ENCODE assay signal across 10 cellular contexts in the genomic region with DNA sequence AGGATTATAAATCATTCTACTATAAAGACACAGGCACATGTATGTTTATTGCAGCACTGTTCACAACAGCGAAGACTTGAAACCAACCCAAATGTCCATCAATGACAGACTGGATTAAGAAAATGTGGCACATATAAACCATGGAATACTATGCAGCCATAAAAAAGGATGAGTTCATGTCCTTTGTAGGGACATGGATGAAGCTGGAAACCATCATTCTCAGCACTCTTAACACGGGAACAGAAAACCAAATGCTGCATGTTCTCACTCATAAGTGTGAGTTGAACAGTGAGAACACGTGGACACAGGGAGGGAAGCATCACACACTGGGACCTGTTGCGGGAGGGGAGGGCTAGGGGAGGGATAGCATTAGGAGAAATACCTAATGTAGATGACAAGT. TPM values are rescaled to one million over a fixed set of nuclear protein-coding genes. Genes with fewer than 3 reads are reported as not detected.
"Had no signal": no experiment of that assay in that cellular context is flagged by ENCODE, and none has a peak within 500 bp of the region (broad histone marks: within the 10 kb centered on the region; RNA-seq: fewer than 3 reads in every experiment).

No MANE protein-coding gene starts in this region.

RNA-seq across cellular contexts. Expression of a gene that starts 42.4 kb away (rescaled TPM):
- total RNA-seq: subcutaneous adipose tissue, suprapubic skin, thoracic aorta, tibial nerve, transverse colon, upper lobe of right lung, ureter, urinary bladder, vagina had no signal
- polyA plus RNA-seq: stomach, urinary bladder had no signal
